In the genomic region with DNA sequence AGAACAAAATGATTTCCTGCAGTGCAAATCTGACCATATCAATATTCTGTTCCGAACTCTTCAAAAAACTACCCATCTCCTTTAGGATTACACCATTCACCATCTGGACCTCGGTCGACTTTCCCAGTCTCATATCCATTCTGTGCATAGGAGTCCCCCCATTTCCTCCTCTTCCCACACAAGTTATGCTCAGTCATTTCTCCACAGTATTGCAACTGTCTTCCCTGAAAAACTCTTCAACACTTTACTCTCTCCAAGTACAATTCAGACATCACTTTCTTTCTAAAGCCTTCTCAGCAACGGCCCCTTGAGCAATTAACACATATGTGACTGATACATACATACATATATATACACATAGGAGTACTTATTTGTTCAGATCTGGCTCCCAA, we compare ENCODE assay signal across 6 cellular contexts. TPM values are rescaled to one million over a fixed set of nuclear protein-coding genes. Genes with fewer than 3 reads are reported as not detected.
DNase-seq lines count a peak whose midpoint lies in the region; ATAC-seq and TF ChIP-seq lines count a peak whose summit lies in the region.

No MANE protein-coding gene starts in this region.

- no peaks in the 10 kb centered on the region for H3K27me3 ChIP-seq in osteoblast (ENCODE audit: insufficient read depth, low read length)

- DNase-seq in GM12864 (ENCODE audit: low read depth) (no peak), caudate nucleus (lab: John Stamatoyannopoulos, UW) (no peak), osteoblast (ENCODE audit: insufficient read length, low spot score, missing footprints) (no peak), putamen (ENCODE audit: low spot score) (no peak), G401 (ENCODE audit: low spot score) (no peak)

- no peaks in the 10 kb centered on the region for H3K9me3 ChIP-seq in osteoblast (ENCODE audit: low read depth, low read length)

- peaks cover 11% of the 10 kb centered on the region for H3K4me1 ChIP-seq in osteoblast (ENCODE audit: insufficient read depth, low read length)

- no peaks in the 10 kb centered on the region for H4K20me1 ChIP-seq in osteoblast (ENCODE audit: insufficient read depth, low read length)

- H3K27ac ChIP-seq in caudate nucleus (ENCODE audit: low read depth, low read length) (peak overlapping the region; percentile 44), osteoblast (ENCODE audit: low read depth, low read length) (peak overlapping the region; percentile 79)

- in situ Hi-C loops in G401 (cut with HindIII; ENCODE audit: low sequenced_read_pairs), result no loop called here

- H3K36me3 ChIP-seq in osteoblast (ENCODE audit: insufficient read depth, low read length), result no peaks in the 10 kb centered on the region

- TF ChIP-seq CTCF in GM12864 (IDR thresholded peaks at IDR 0.05; ENCODE audit: low read depth, low read length, missing control alignments) (no peak), osteoblast (IDR thresholded peaks at IDR 0.05; ENCODE audit: extremely low read depth, low read depth, low read length) (no peak)

- H3K4me2 ChIP-seq in osteoblast (ENCODE audit: insufficient read depth, low read length), result peak overlapping the region; percentile 94

- ATAC-seq in GM21526 (IDR thresholded peaks at IDR 0.05; ENCODE audit: low FRiP score, unreplicated experiment), result no peak

- H3K4me3 ChIP-seq in GM12864 (ENCODE audit: low read depth, low read length) (peak overlapping the region; percentile 76), osteoblast (ENCODE audit: insufficient read depth, low read length) (peak overlapping the region; percentile 97)

- peaks cover 70% of the 10 kb centered on the region for H3K79me2 ChIP-seq in osteoblast (ENCODE audit: insufficient read depth, low read length)

- H2AFZ ChIP-seq in osteoblast (ENCODE audit: low read length), result peak overlapping the region; percentile 96

RNA-seq across cellular contexts. Expression of gene ZBTB26, which starts 0.8 kb away (rescaled TPM):
- total RNA-seq in osteoblast, result 5.0 and 5.4 TPM in 2 replicates
- 2.1 TPM in 2 replicates for total RNA-seq in G401 (2014; rRNA removed; shearing (Covaris generic))

RNA-seq across cellular contexts. Expression of gene RABGAP1, which starts 10.3 kb away (rescaled TPM):
- 49.2 and 56.9 TPM in 2 replicates for total RNA-seq in osteoblast
- total RNA-seq in G401 (2014; rRNA removed; shearing (Covaris generic)), result 24.8 and 32.1 TPM in 2 replicates

RNA-seq across cellular contexts. Expression of gene ZBTB6, which starts 17.4 kb away (rescaled TPM):
- total RNA-seq in osteoblast, result 13.8 TPM in 2 replicates
- 8.8 and 10.1 TPM in 2 replicates for total RNA-seq in G401 (2014; rRNA removed; shearing (Covaris generic))

RNA-seq across cellular contexts. Expression of gene RC3H2, which starts 25.4 kb away (rescaled TPM):
- 49.2 and 52.5 TPM in 2 replicates for total RNA-seq in osteoblast
- 29.2 and 48.5 TPM in 2 replicates for total RNA-seq in G401 (2014; rRNA removed; shearing (Covaris generic))
